ENCODE assay signal across 10 cellular contexts in genomic region chr2:226813148-226813701, GRCh38. TPM values are rescaled to one million over a fixed set of nuclear protein-coding genes. Genes with fewer than 3 reads are reported as not detected.
DNase-seq lines count a peak whose midpoint lies in the region; ATAC-seq and TF ChIP-seq lines count a peak whose summit lies in the region.
"Had no signal": no experiment of that assay in that cellular context is flagged by ENCODE, and none has a peak within 500 bp of the region (broad histone marks: within the 10 kb centered on the region; RNA-seq: fewer than 3 reads in every experiment).

No MANE protein-coding gene starts in this region.

- no peak overlapping the region for H2AFZ ChIP-seq in smooth muscle cell (ENCODE audit: low read depth)

- no peaks in the 10 kb centered on the region for H3K27me3 ChIP-seq in smooth muscle cell (ENCODE audit: low read depth)

- no peaks in the 10 kb centered on the region for H3K4me1 Mint-ChIP-seq in activated naive CD8-positive, alpha-beta T cell treated with anti-CD3 and anti-CD28 coated beads, Interleukin-2, amount 50 U/mL, for 24 hours
- no peaks in the 10 kb centered on the region for H3K4me1 Mint-ChIP-seq in activated naive CD8-positive, alpha-beta T cell treated with anti-CD3 and anti-CD28 coated beads for 36 hours
- H3K4me1 Mint-ChIP-seq: stimulated activated naive CD8-positive, alpha-beta T cell treated with anti-CD3 and anti-CD28 coated beads, Interleukin-15, amount 100 ng/mL, for 72 hours had no signal

- H3K9me3 ChIP-seq in smooth muscle cell (replicated peaks; ENCODE audit: low read depth), result no peaks in the 10 kb centered on the region

- no peaks in the 10 kb centered on the region for H3K9me3 Mint-ChIP-seq in activated naive CD8-positive, alpha-beta T cell treated with anti-CD3 and anti-CD28 coated beads, Interleukin-2, amount 50 U/mL, for 24 hours
- no peaks in the 10 kb centered on the region for H3K9me3 Mint-ChIP-seq in activated naive CD8-positive, alpha-beta T cell treated with anti-CD3 and anti-CD28 coated beads for 36 hours
- H3K9me3 Mint-ChIP-seq: stimulated activated naive CD8-positive, alpha-beta T cell treated with anti-CD3 and anti-CD28 coated beads, Interleukin-15, amount 100 ng/mL, for 72 hours had no signal

- peak; percentile 40 for ATAC-seq in activated naive CD8-positive, alpha-beta T cell treated with anti-CD3 and anti-CD28 coated beads, Interleukin-2, amount 50 U/mL, for 24 hours
- peak; percentile 40 for ATAC-seq in HG03565 (IDR thresholded peaks at IDR 0.05; ENCODE audit: unreplicated experiment)
- ATAC-seq in GM19463 (IDR thresholded peaks at IDR 0.05; ENCODE audit: unreplicated experiment), result no peak
- ATAC-seq: stimulated activated naive CD8-positive, alpha-beta T cell treated with anti-CD3 and anti-CD28 coated beads, Interleukin-15, amount 100 ng/mL, for 72 hours had no signal

- no peaks in the 10 kb centered on the region for H3K4me1 ChIP-seq in smooth muscle cell (ENCODE audit: low read depth)

- H3F3A ChIP-seq in smooth muscle cell (ENCODE audit: low read depth), result no peaks in the 10 kb centered on the region

- H3K27me3 Mint-ChIP-seq in activated naive CD8-positive, alpha-beta T cell treated with anti-CD3 and anti-CD28 coated beads, Interleukin-2, amount 50 U/mL, for 24 hours, result peaks cover 29% of the 10 kb centered on the region
- H3K27me3 Mint-ChIP-seq in activated naive CD8-positive, alpha-beta T cell treated with anti-CD3 and anti-CD28 coated beads for 36 hours, result peaks cover 22% of the 10 kb centered on the region

- WGBS in smooth muscle cell (ENCODE audit: low lambda C conversion rate), result 97% methylated on average over 1 of the region's 1 CpG

- no peaks in the 10 kb centered on the region for H3K79me2 ChIP-seq in smooth muscle cell (ENCODE audit: low read depth)

- TF ChIP-seq CTCF in cardiac fibroblast (IDR thresholded peaks at IDR 0.05; ENCODE audit: low read depth, low read length) (peak; percentile 70), smooth muscle cell (IDR thresholded peaks at IDR 0.05; ENCODE audit: borderline replicate concordance, insufficient read depth, poor library complexity, severe bottlenecking) (peak; percentile 20)

- H3K27ac ChIP-seq in smooth muscle cell (ENCODE audit: low read depth), result no peak overlapping the region

- no peak overlapping the region for H3K4me3 ChIP-seq in cardiac fibroblast (replicated peaks in 1 of 2; ENCODE audit: low read depth in 2 of 2, low read length in 2 of 2)
- H3K4me3 ChIP-seq in smooth muscle cell, result no peak overlapping the region

- no peaks in the 10 kb centered on the region for H4K20me1 ChIP-seq in smooth muscle cell (ENCODE audit: low read depth)

- no peak overlapping the region for H3K4me3 Mint-ChIP-seq in activated naive CD8-positive, alpha-beta T cell treated with anti-CD3 and anti-CD28 coated beads, Interleukin-2, amount 50 U/mL, for 24 hours
- no peak overlapping the region for H3K4me3 Mint-ChIP-seq in activated naive CD8-positive, alpha-beta T cell treated with anti-CD3 and anti-CD28 coated beads for 36 hours
- H3K4me3 Mint-ChIP-seq: stimulated activated naive CD8-positive, alpha-beta T cell treated with anti-CD3 and anti-CD28 coated beads, Interleukin-15, amount 100 ng/mL, for 72 hours had no signal

- no peaks in the 10 kb centered on the region for H3K36me3 ChIP-seq in smooth muscle cell (ENCODE audit: low read depth)

- H3K4me2 ChIP-seq in smooth muscle cell, result no peak overlapping the region

- H3K9ac ChIP-seq in smooth muscle cell (ENCODE audit: low read depth), result no peak overlapping the region

- no peaks in the 10 kb centered on the region for H3K36me3 Mint-ChIP-seq in activated naive CD8-positive, alpha-beta T cell treated with anti-CD3 and anti-CD28 coated beads, Interleukin-2, amount 50 U/mL, for 24 hours (ENCODE audit: low read depth)
- no peaks in the 10 kb centered on the region for H3K36me3 Mint-ChIP-seq in activated naive CD8-positive, alpha-beta T cell treated with anti-CD3 and anti-CD28 coated beads for 36 hours

- no peak for DNase-seq in activated naive CD8-positive, alpha-beta T cell treated with anti-CD3 and anti-CD28 coated beads, Interleukin-2, amount 50 U/mL, for 24 hours
- DNase-seq in activated naive CD8-positive, alpha-beta T cell treated with anti-CD3 and anti-CD28 coated beads for 36 hours, result no peak
- DNase-seq in cardiac fibroblast (ENCODE audit: low read depth in 2 of 2) (peak in 1 of 2 donors; percentile 43), smooth muscle cell (lab: John Stamatoyannopoulos, UW; ENCODE audit: unreplicated experiment) (no peak), CD1c-positive myeloid dendritic cell (ENCODE audit: extremely low spot score) (no peak)
- DNase-seq in stimulated activated CD4-positive, alpha-beta T cell treated with anti-CD3 and anti-CD28 coated beads, Interleukin-1b, Interleukin-23, amount 100 ng/mL, for 48 hours, result no peak
- DNase-seq: Right ventricle myocardium superior; stimulated activated naive CD8-positive, alpha-beta T cell treated with anti-CD3 and anti-CD28 coated beads, Interleukin-15, amount 100 ng/mL, for 72 hours had no signal

- H3K27ac Mint-ChIP-seq in activated naive CD8-positive, alpha-beta T cell treated with anti-CD3 and anti-CD28 coated beads, Interleukin-2, amount 50 U/mL, for 24 hours, result no peak overlapping the region
- H3K27ac Mint-ChIP-seq in activated naive CD8-positive, alpha-beta T cell treated with anti-CD3 and anti-CD28 coated beads for 36 hours, result no peak overlapping the region
- H3K27ac Mint-ChIP-seq: stimulated activated naive CD8-positive, alpha-beta T cell treated with anti-CD3 and anti-CD28 coated beads, Interleukin-15, amount 100 ng/mL, for 72 hours had no signal

RNA-seq across cellular contexts. Expression of gene IRS1, which starts 13.6 kb away (rescaled TPM):
- 1 to 10 TPM; 4.4 to 5.1 TPM for total RNA-seq in activated naive CD8-positive, alpha-beta T cell treated with anti-CD3 and anti-CD28 coated beads for 36 hours
- 14.3 and 14.6 TPM in 2 replicates for total RNA-seq in smooth muscle cell
- 8.6 and 9.4 TPM in 2 replicates for polyA plus RNA-seq in smooth muscle cell

RNA-seq across cellular contexts. Expression of gene RHBDD1, which starts 22.6 kb away (rescaled TPM):
- total RNA-seq in activated naive CD8-positive, alpha-beta T cell treated with anti-CD3 and anti-CD28 coated beads for 36 hours, result 10 to 100 TPM; 29.1 to 35.0 TPM
- 20.7 and 28.3 TPM in 2 replicates for total RNA-seq in smooth muscle cell
- 11.3 and 12.8 TPM in 2 replicates for polyA plus RNA-seq in smooth muscle cell
